1 cellular context compared by ENCODE assay signal in genomic region chr7:99690918-99691317, GRCh38. TPM values are rescaled to one million over a fixed set of nuclear protein-coding genes. Genes with fewer than 3 reads are reported as not detected.
"Had no signal": no experiment of that assay in that cellular context is flagged by ENCODE, and none has a peak within 500 bp of the region (broad histone marks: within the 10 kb centered on the region; RNA-seq: fewer than 3 reads in every experiment).

No MANE protein-coding gene starts in this region.

RNA-seq across cellular contexts. Expression of gene CYP3A5, which starts 11.1 kb away (rescaled TPM):
- total RNA-seq: G401 had no signal

RNA-seq across cellular contexts. Expression of gene CYP3A7, which starts 44.1 kb away (rescaled TPM):
- total RNA-seq: G401 had no signal
